In genomic region chr1:23372481-23372880, GRCh38 we compare ENCODE assay signal across 23 cellular contexts. TPM values are rescaled to one million over a fixed set of nuclear protein-coding genes. Genes with fewer than 3 reads are reported as not detected.
DNase-seq lines count a peak whose midpoint lies in the region; ATAC-seq and TF ChIP-seq lines count a peak whose summit lies in the region.
"Had no signal": no experiment of that assay in that cellular context is flagged by ENCODE, and none has a peak within 500 bp of the region (broad histone marks: within the 10 kb centered on the region; RNA-seq: fewer than 3 reads in every experiment).

No MANE protein-coding gene starts in this region.

- intact Hi-C loops in prostate gland (cut with DNase I): no loop called here

- H3K36me3 ChIP-seq in adipocyte (ENCODE audit: control insufficient read depth, insufficient read depth, low read length, severe bottlenecking) (peaks cover 4% of the 10 kb centered on the region), prostate gland (no peaks in the 10 kb centered on the region)

- no peak overlapping the region for H3K27ac Mint-ChIP-seq in WTC11
- H3K27ac Mint-ChIP-seq: activated CD8-positive, alpha-beta T cell treated with anti-CD3 and anti-CD28 coated beads, Interleukin-2, amount 10 ng/mL, durations not matched to agents 7 days and 5 days; activated naive CD8-positive, alpha-beta T cell treated with anti-CD3 and anti-CD28 coated beads, Interleukin-2, amount 10 ng/mL, durations not matched to agents 7 days and 5 days; H9; IgD-negative memory B cell; T-helper 1 cell treated with Interleukin-12 subunit alpha and Interleukin-12 subunit beta and Interleukin-4 antibody, amounts not matched to agents 30 μg/mL and 1 μg/mL, for 36 hours had no signal

- H3K4me3 Mint-ChIP-seq in WTC11: no peak overlapping the region
- H3K4me3 Mint-ChIP-seq: activated CD8-positive, alpha-beta T cell treated with anti-CD3 and anti-CD28 coated beads, Interleukin-2, amount 10 ng/mL, durations not matched to agents 7 days and 5 days; activated naive CD8-positive, alpha-beta T cell treated with anti-CD3 and anti-CD28 coated beads, Interleukin-2, amount 10 ng/mL, durations not matched to agents 7 days and 5 days; CD4-positive, alpha-beta memory T cell; T-helper 1 cell treated with Interleukin-12 subunit alpha and Interleukin-12 subunit beta and Interleukin-4 antibody, amounts not matched to agents 30 μg/mL and 1 μg/mL, for 36 hours had no signal

- H3K27me3 Mint-ChIP-seq in WTC11 (ENCODE audit: low read depth): peaks cover 5% of the 10 kb centered on the region
- H3K27me3 Mint-ChIP-seq: activated naive CD8-positive, alpha-beta T cell treated with anti-CD3 and anti-CD28 coated beads, Interleukin-2, amount 10 ng/mL, durations not matched to agents 7 days and 5 days; CD4-positive, alpha-beta memory T cell had no signal

- H3K4me1 Mint-ChIP-seq in WTC11: peaks cover 42% of the 10 kb centered on the region

- CTCF ChIA-PET in WTC11 (lab: Charles Lee): interaction anchor here (1.2 kb wide), 1 partner anchor 31 kb away, joined by 4 read pairs; no protein-coding TSS in a partner anchor

- H3K36me3 Mint-ChIP-seq in WTC11: no peaks in the 10 kb centered on the region
- H3K36me3 Mint-ChIP-seq: IgD-negative memory B cell had no signal

- ATAC-seq in WTC11: no peak
- ATAC-seq: activated CD8-positive, alpha-beta T cell treated with anti-CD3 and anti-CD28 coated beads, Interleukin-2, amount 10 ng/mL, durations not matched to agents 7 days and 5 days; body of pancreas; mucosa of descending colon; stimulated activated naive CD8-positive, alpha-beta T cell treated with anti-CD3 and anti-CD28 coated beads, Interleukin-15, Interleukin-2, amounts not matched to agents 100 U/mL and 50 U/mL, for 24 hours had no signal

- TF ChIP-seq POLR2A in prostate gland (IDR thresholded peaks at IDR 0.05): no peak

- no peaks in the 10 kb centered on the region for H3K9me3 Mint-ChIP-seq in WTC11
- H3K9me3 Mint-ChIP-seq: CD4-positive, alpha-beta memory T cell; IgD-negative memory B cell had no signal

- peaks cover 51% of the 10 kb centered on the region for H3K4me1 ChIP-seq in adipocyte (ENCODE audit: control insufficient read depth, insufficient read depth, low read length)
- peaks cover 20% of the 10 kb centered on the region for H3K4me1 ChIP-seq in prostate gland (replicated peaks)

- H3K9ac ChIP-seq in adipocyte (ENCODE audit: low read length): peak overlapping the region; percentile 25

- TF ChIP-seq CTCF in prostate gland (IDR thresholded peaks at IDR 0.05) (no peak), WTC11 (IDR thresholded peaks at IDR 0.05) (no peak)

- H3K4me3 ChIP-seq in adipocyte (ENCODE audit: low read length): no peak overlapping the region
- no peak overlapping the region for H3K4me3 ChIP-seq in prostate gland
- H3K4me3 ChIP-seq: body of pancreas, mucosa of descending colon, SK-N-MC had no signal

- peak; percentile 37 for DNase-seq in NCI-H2171 treated with DMSO at 0.1 percent for 48 hours (lab: John Stamatoyannopoulos, UW)
- no peak for DNase-seq in NCI-H2171 (lab: John Stamatoyannopoulos, UW)
- no peak for DNase-seq in adipocyte (ENCODE audit: low read depth)
- DNase-seq in myocyte (ENCODE audit: low read depth): peak; percentile 32
- DNase-seq in prostate gland (ENCODE audit: low spot score): no peak
- DNase-seq in WTC11 (ENCODE audit: low spot score): no peak
- no peak for DNase-seq in DMS79 (lab: John Stamatoyannopoulos, UW)
- DNase-seq: 8988T; activated CD8-positive, alpha-beta T cell treated with anti-CD3 and anti-CD28 coated beads, Interleukin-2, amount 10 ng/mL, durations not matched to agents 7 days and 5 days; activated naive CD8-positive, alpha-beta T cell treated with anti-CD3 and anti-CD28 coated beads, Interleukin-2, amount 10 ng/mL, durations not matched to agents 7 days and 5 days; body of pancreas; CD4-positive, alpha-beta memory T cell; mucosa of descending colon; NCI-H1105 treated with DMSO at 0.1 percent for 48 hours; NCI-H1930; NCI-H226; stimulated activated naive CD8-positive, alpha-beta T cell treated with anti-CD3 and anti-CD28 coated beads, Interleukin-15, Interleukin-2, amounts not matched to agents 100 U/mL and 50 U/mL, for 24 hours had no signal

- no peaks in the 10 kb centered on the region for H3K9me3 ChIP-seq in adipocyte (ENCODE audit: control insufficient read depth, low read length)
- H3K9me3 ChIP-seq in prostate gland: no peaks in the 10 kb centered on the region
- H3K9me3 ChIP-seq: body of pancreas, mucosa of descending colon had no signal

- POLR2A ChIA-PET in WTC11 (lab: Charles Lee): interaction anchor here (0.6 to 1.5 kb wide), 2 partner anchors 28 to 32 kb away, joined by 4 read pairs; partner anchors contain the start of gene HNRNPR

- no peaks in the 10 kb centered on the region for H3K27me3 ChIP-seq in adipocyte (replicated peaks; ENCODE audit: control insufficient read depth, insufficient read depth, low read length)
- no peaks in the 10 kb centered on the region for H3K27me3 ChIP-seq in prostate gland (replicated peaks; ENCODE audit: insufficient read depth)
- H3K27me3 ChIP-seq: body of pancreas had no signal

- 58% methylated on average over 3 of the region's 3 CpGs for WGBS in prostate gland

- H3K27ac ChIP-seq in temporal lobe (ENCODE audit: low read depth, low read length): peak overlapping the region; percentile 46
- no peak overlapping the region for H3K27ac ChIP-seq in prostate gland
- H3K27ac ChIP-seq: body of pancreas had no signal

TF ChIP-seq in WTC11, 78 proteins besides CTCF, POLR2A, EP300 and RAD21:
- no peak for TF ChIP-seq TEAD1 (CRISPR knock-in tag; IDR thresholded peaks at IDR 0.05)
- no peak for TF ChIP-seq FOXK1 (CRISPR knock-in tag; IDR thresholded peaks at IDR 0.05)
- no peak for TF ChIP-seq FOXJ3 (CRISPR knock-in tag; IDR thresholded peaks at IDR 0.05; ENCODE audit: borderline replicate concordance)
- TF ChIP-seq OVOL2 (CRISPR knock-in tag; IDR thresholded peaks at IDR 0.05; ENCODE audit: borderline replicate concordance): no peak

RNA-seq across cellular contexts. Expression of gene ZNF436, which starts 2.8 kb away (rescaled TPM):
- total RNA-seq in myocyte: 17.3 and 18.8 TPM in 2 replicates
- 7.6 TPM for polyA plus RNA-seq in myocyte (2012)
- total RNA-seq in temporal lobe: 73.0 TPM
- total RNA-seq in prostate gland: 10 to 100 TPM; 25.3 to 29.5 TPM
- total RNA-seq in WTC11 (2021): 1.3 to 1.7 TPM (median 1.6 TPM) in 3 replicates

RNA-seq across cellular contexts. Expression of gene HNRNPR, which starts 28.4 kb away (rescaled TPM):
- total RNA-seq in myocyte: 85.9 and 91.8 TPM in 2 replicates
- polyA plus RNA-seq in myocyte (2012): 71.9 TPM
- 144 TPM for total RNA-seq in temporal lobe
- 10 to 100 TPM; 85.8 to 88.1 TPM for total RNA-seq in prostate gland
- 157 to 178 TPM (median 170 TPM) in 3 replicates for total RNA-seq in WTC11 (2021)

RNA-seq across cellular contexts. Expression of gene TCEA3, which starts 52.1 kb away (rescaled TPM):
- total RNA-seq in myocyte (6.8 and 9.8 TPM in 2 replicates), temporal lobe (4.4 TPM), prostate gland (100 to 1,000 TPM in 1 of 2 donors, 10 to 100 TPM in 1; 65.2 to 115 TPM), WTC11 (2021) (0.37 to 0.89 TPM (median 0.73 TPM) in 3 replicates)
- polyA plus RNA-seq in myocyte (2012): 3.3 TPM
- polyA plus RNA-seq: neural cell had no signal

Comparison
In these comparisons a context has a peak if more than half of its experiments do, and no peak if none do; other contexts are left out.
1. DNase-seq: peak in NCI-H2171 treated with DMSO at 0.1 percent for 48 hours (single experiment) and myocyte (single experiment); none in NCI-H2171 (single experiment), adipocyte (single experiment), prostate gland (single experiment), WTC11 (single experiment) and DMS79 (single experiment).